In the genomic region with DNA sequence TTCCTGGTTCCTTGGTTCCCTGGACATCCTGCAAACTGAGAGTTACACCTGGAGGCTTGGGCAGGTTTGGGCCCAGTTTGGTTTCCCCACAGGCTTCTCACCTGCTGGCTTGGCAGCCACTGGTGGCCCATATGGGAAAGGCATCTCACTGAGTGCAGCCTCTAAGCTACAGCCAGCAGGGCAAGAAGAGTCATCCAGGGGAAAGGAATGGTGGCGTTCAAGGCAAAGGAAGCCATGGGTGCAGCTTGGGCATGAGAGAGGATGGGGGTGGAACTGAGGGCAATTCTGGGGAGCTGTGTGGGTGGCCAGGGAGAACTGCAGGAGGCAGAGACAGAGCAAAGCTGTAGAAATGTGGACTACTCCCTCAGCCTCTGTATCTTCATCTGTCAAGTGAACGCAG, we compare ENCODE assay signal across 28 cellular contexts.
A peak's percentile ranks its signal among the peaks of the same experiment; 100 is the strongest.
DNase-seq lines count a peak whose midpoint lies in the region; ATAC-seq, FAIRE-seq and TF ChIP-seq lines count a peak whose summit lies in the region.
"Had no signal": no experiment of that assay in that cellular context is flagged by ENCODE, and none has a peak within 500 bp of the region (broad histone marks: within the 10 kb centered on the region; RNA-seq: fewer than 3 reads in every experiment).

No MANE protein-coding gene starts in this region.

- no peaks in the 10 kb centered on the region for H3K9me3 Mint-ChIP-seq in endodermal cell
- H3K9me3 Mint-ChIP-seq in activated T-helper 2 cell treated with anti-CD3 and anti-CD28 coated beads, Interferon-gamma antibody, Interleukin-2, Interleukin-4, amounts not matched to agents 10 μg/mL and 5 μg/mL and 100 μg/mL, durations not matched to agents 14 hours and 24 hours and 36 hours = no peaks in the 10 kb centered on the region

- H3K27me3 Mint-ChIP-seq in endodermal cell (ENCODE audit: insufficient read depth) = peaks cover 27% of the 10 kb centered on the region
- peaks cover 26% of the 10 kb centered on the region for H3K27me3 Mint-ChIP-seq in activated T-helper 2 cell treated with anti-CD3 and anti-CD28 coated beads, Interferon-gamma antibody, Interleukin-2, Interleukin-4, amounts not matched to agents 10 μg/mL and 5 μg/mL and 100 μg/mL, durations not matched to agents 14 hours and 24 hours and 36 hours (ENCODE audit: low read depth)

- H3K4me3 ChIP-seq in Karpas-422 (ENCODE audit: low read length) (no peak overlapping the region), endodermal cell (ENCODE audit: low read length) (no peak overlapping the region), kidney (ENCODE audit: low read length in 2 of 2) (no peak overlapping the region), PC-3 (ENCODE audit: low read length) (no peak overlapping the region)
- H3K4me3 ChIP-seq: K562, SJSA1 had no signal

- H2AFZ ChIP-seq in Karpas-422 (ENCODE audit: low read length) (no peak overlapping the region), PC-3 (ENCODE audit: low read length) (no peak overlapping the region)

- H3K79me2 ChIP-seq in Karpas-422 (ENCODE audit: low read length) = no peaks in the 10 kb centered on the region
- H3K79me2 ChIP-seq in PC-3 (ENCODE audit: low read length) = no peaks in the 10 kb centered on the region

- BruUV-seq in PC-3 (replicated peaks; lab: Mats Ljungman, UMichigan) = no TSS peak

- no peaks in the 10 kb centered on the region for H4K20me1 ChIP-seq in Karpas-422 (ENCODE audit: insufficient read depth, low read depth, low read length)
- no peaks in the 10 kb centered on the region for H4K20me1 ChIP-seq in PC-3 (ENCODE audit: low read length)

- no peak overlapping the region for H3K4me3 Mint-ChIP-seq in endodermal cell
- H3K4me3 Mint-ChIP-seq in activated T-helper 2 cell treated with anti-CD3 and anti-CD28 coated beads, Interferon-gamma antibody, Interleukin-2, Interleukin-4, amounts not matched to agents 10 μg/mL and 5 μg/mL and 100 μg/mL, durations not matched to agents 14 hours and 24 hours and 36 hours (ENCODE audit: low read depth) = no peak overlapping the region
- H3K4me3 Mint-ChIP-seq: CD8-positive, alpha-beta memory T cell had no signal

- H3K27me3 ChIP-seq in Karpas-422 (ENCODE audit: low read length) (no peaks in the 10 kb centered on the region), endodermal cell (ENCODE audit: control insufficient read depth, insufficient read depth, low read length, poor library complexity, severe bottlenecking) (no peaks in the 10 kb centered on the region), PC-3 (ENCODE audit: low read length) (no peaks in the 10 kb centered on the region)
- H3K27me3 ChIP-seq: SJSA1 had no signal

- POLR2A ChIA-PET in PC-3 (lab: Charles Lee; ENCODE audit: unreplicated experiment) = no interaction called here

- TF ChIP-seq CTCF in endodermal cell (conservative IDR thresholded peaks at IDR 0.05) = peak; percentile 40
- TF ChIP-seq CTCF in kidney (IDR thresholded peaks at IDR 0.05; ENCODE audit: borderline replicate concordance, extremely low read depth, insufficient read depth) = no peak
- TF ChIP-seq CTCF in PC-3 (conservative IDR thresholded peaks at IDR 0.05; ENCODE audit: low read depth, low read length) = no peak

- no peak overlapping the region for H3K27ac ChIP-seq in Karpas-422 (ENCODE audit: low read length)
- no peak overlapping the region for H3K27ac ChIP-seq in endodermal cell (ENCODE audit: low read depth, low read length)
- H3K27ac ChIP-seq in kidney (ENCODE audit: low read depth in 2 of 2, low read length in 2 of 2) = no peak overlapping the region
- no peak overlapping the region for H3K27ac ChIP-seq in PC-3 (ENCODE audit: low read length)
- H3K27ac ChIP-seq: HL-60, SJSA1 had no signal

- H3K9ac ChIP-seq in Karpas-422 (ENCODE audit: low read length) (no peak overlapping the region), endodermal cell (ENCODE audit: extremely low read depth, low read length, poor library complexity, severe bottlenecking) (no peak overlapping the region), kidney (ENCODE audit: low read length in 2 of 2) (no peak overlapping the region), PC-3 (ENCODE audit: low read length) (no peak overlapping the region)

- no peaks in the 10 kb centered on the region for H3K4me1 Mint-ChIP-seq in endodermal cell
- peaks cover 10% of the 10 kb centered on the region for H3K4me1 Mint-ChIP-seq in activated T-helper 2 cell treated with anti-CD3 and anti-CD28 coated beads, Interferon-gamma antibody, Interleukin-2, Interleukin-4, amounts not matched to agents 10 μg/mL and 5 μg/mL and 100 μg/mL, durations not matched to agents 14 hours and 24 hours and 36 hours (ENCODE audit: low read depth)

- H3K4me1 ChIP-seq in Karpas-422 (ENCODE audit: low read length) (peaks cover 54% of the 10 kb centered on the region), endodermal cell (ENCODE audit: control insufficient read depth, insufficient read depth, low read length) (no peaks in the 10 kb centered on the region), kidney (ENCODE audit: control insufficient read depth in 1 of 2, insufficient read depth in 1 of 2, low read depth in 1 of 2, low read length in 2 of 2) (peaks cover 0 to 5% of the 10 kb centered on the region in 2 donors), PC-3 (ENCODE audit: insufficient read depth, low read length) (no peaks in the 10 kb centered on the region)
- H3K4me1 ChIP-seq: SJSA1 had no signal

- H3K9me3 ChIP-seq in Karpas-422 (ENCODE audit: low read length) (no peaks in the 10 kb centered on the region), endodermal cell (ENCODE audit: control insufficient read depth, low read length) (no peaks in the 10 kb centered on the region), kidney (ENCODE audit: control insufficient read depth in 1 of 2, low read length in 2 of 2) (no peaks in the 10 kb centered on the region), PC-3 (ENCODE audit: low read length) (no peaks in the 10 kb centered on the region)
- H3K9me3 ChIP-seq: SJSA1 had no signal

- peak; percentile 6 for DNase-seq in activated effector memory CD4-positive, alpha-beta T cell treated with anti-CD3 and anti-CD28 coated beads, Interleukin-2, amount 50 U/mL, for 16 hours
- DNase-seq in activated effector memory CD4-positive, alpha-beta T cell treated with Interleukin-2 at 50 U/mL for 16 hours = no peak
- no peak for DNase-seq in Karpas-422
- DNase-seq in endodermal cell = peak; percentile 58
- DNase-seq in putamen (ENCODE audit: low spot score) = peak; percentile 38
- no peak for DNase-seq in activated T-helper 2 cell treated with anti-CD3 and anti-CD28 coated beads, Interferon-gamma antibody, Interleukin-2, Interleukin-4, amounts not matched to agents 10 μg/mL and 5 μg/mL and 100 μg/mL, durations not matched to agents 14 hours and 24 hours and 36 hours (ENCODE audit: low spot score)
- no peak for DNase-seq in kidney
- DNase-seq in PC-3 = no peak
- DNase-seq: 8988T; AML-193; Calu3; CD8-positive, alpha-beta memory T cell; DMS153; NCI-H1092; NCI-H1436; NCI-H187 treated with DMSO at 0.1 percent for 48 hours; NCI-H2107; NCI-H2227 treated with DMSO at 0.1 percent for 48 hours; NCI-H510A; NCI-H748 treated with DMSO at 0.1 percent for 48 hours; NK-92 treated with Interleukin-12 subunit alpha and Interleukin-12 subunit beta, amount 100 ng/mL, for 24 hours had no signal

- H3K27ac Mint-ChIP-seq in endodermal cell = no peak overlapping the region
- H3K27ac Mint-ChIP-seq in activated T-helper 2 cell treated with anti-CD3 and anti-CD28 coated beads, Interferon-gamma antibody, Interleukin-2, Interleukin-4, amounts not matched to agents 10 μg/mL and 5 μg/mL and 100 μg/mL, durations not matched to agents 14 hours and 24 hours and 36 hours = no peak overlapping the region
- H3K27ac Mint-ChIP-seq: CD8-positive, alpha-beta memory T cell had no signal

- H3F3A ChIP-seq in PC-3 (ENCODE audit: low read length, unreplicated experiment) = no peaks in the 10 kb centered on the region

- H3K4me2 ChIP-seq in Karpas-422 (ENCODE audit: low read depth, low read length, poor library complexity, severe bottlenecking) (peak overlapping the region; percentile 43), PC-3 (ENCODE audit: low read length) (no peak overlapping the region)

- no peak for FAIRE-seq in kidney (lab: Jason Lieb, UNC)
- FAIRE-seq: G401.6, GM19239, H54, HepG2, K562 had no signal

- H3K9me2 ChIP-seq in Karpas-422 (replicated peaks; ENCODE audit: insufficient read depth, low read length) (no peaks in the 10 kb centered on the region), PC-3 (replicated peaks; ENCODE audit: low read length) (no peaks in the 10 kb centered on the region)

- WGBS in endodermal cell (ENCODE audit: insufficient coverage in 1 of 2, insufficient read length in 1 of 2), 2 experiments = 94 to 100% methylated on average over 2 of the region's 2 CpGs

- ATAC-seq in PC-3 = no peak
- ATAC-seq: HepG2, K562 had no signal

- CTCF ChIA-PET in PC-3 (lab: Charles Lee) = no interaction called here

- H3K36me3 Mint-ChIP-seq in endodermal cell (ENCODE audit: low read depth) = no peaks in the 10 kb centered on the region
- no peaks in the 10 kb centered on the region for H3K36me3 Mint-ChIP-seq in activated T-helper 2 cell treated with anti-CD3 and anti-CD28 coated beads, Interferon-gamma antibody, Interleukin-2, Interleukin-4, amounts not matched to agents 10 μg/mL and 5 μg/mL and 100 μg/mL, durations not matched to agents 14 hours and 24 hours and 36 hours (ENCODE audit: low read depth)
- H3K36me3 Mint-ChIP-seq: CD8-positive, alpha-beta memory T cell had no signal

- H3K36me3 ChIP-seq in Karpas-422 (ENCODE audit: insufficient read depth, low read length) = no peaks in the 10 kb centered on the region
- no peaks in the 10 kb centered on the region for H3K36me3 ChIP-seq in endodermal cell (ENCODE audit: control insufficient read depth, insufficient read depth, low read length)
- no peaks in the 10 kb centered on the region for H3K36me3 ChIP-seq in kidney (ENCODE audit: control insufficient read depth in 1 of 2, insufficient read depth in 2 of 2, low read length in 2 of 2)
- no peaks in the 10 kb centered on the region for H3K36me3 ChIP-seq in PC-3 (ENCODE audit: low read depth, low read length)
- H3K36me3 ChIP-seq: SJSA1 had no signal

- intact Hi-C loops in activated T-helper 2 cell treated with anti-CD3 and anti-CD28 coated beads, Interferon-gamma antibody, Interleukin-2, Interleukin-4, amounts not matched to agents 10 μg/mL and 5 μg/mL and 100 μg/mL, durations not matched to agents 14 hours and 24 hours and 36 hours (cut with micrococcal nuclease) = no loop called here
- intact Hi-C loops in kidney (cut with DNase I) (no loop called here), PC-3 (cut with micrococcal nuclease) (no loop called here)

Comparison
In these comparisons a context has a peak if more than half of its experiments do, and no peak if none do; other contexts are left out.
1. DNase-seq: peak in activated effector memory CD4-positive, alpha-beta T cell treated with anti-CD3 and anti-CD28 coated beads, Interleukin-2, amount 50 U/mL, for 16 hours (single experiment), endodermal cell (single experiment) and putamen (single experiment); none in activated effector memory CD4-positive, alpha-beta T cell treated with Interleukin-2 at 50 U/mL for 16 hours (single experiment), Karpas-422 (single experiment), activated T-helper 2 cell treated with anti-CD3 and anti-CD28 coated beads, Interferon-gamma antibody, Interleukin-2, Interleukin-4, amounts not matched to agents 10 μg/mL and 5 μg/mL and 100 μg/mL, durations not matched to agents 14 hours and 24 hours and 36 hours (single experiment), kidney (single experiment) and PC-3 (single experiment).